ENCODE assay signal across 8 cellular contexts in the genomic region with DNA sequence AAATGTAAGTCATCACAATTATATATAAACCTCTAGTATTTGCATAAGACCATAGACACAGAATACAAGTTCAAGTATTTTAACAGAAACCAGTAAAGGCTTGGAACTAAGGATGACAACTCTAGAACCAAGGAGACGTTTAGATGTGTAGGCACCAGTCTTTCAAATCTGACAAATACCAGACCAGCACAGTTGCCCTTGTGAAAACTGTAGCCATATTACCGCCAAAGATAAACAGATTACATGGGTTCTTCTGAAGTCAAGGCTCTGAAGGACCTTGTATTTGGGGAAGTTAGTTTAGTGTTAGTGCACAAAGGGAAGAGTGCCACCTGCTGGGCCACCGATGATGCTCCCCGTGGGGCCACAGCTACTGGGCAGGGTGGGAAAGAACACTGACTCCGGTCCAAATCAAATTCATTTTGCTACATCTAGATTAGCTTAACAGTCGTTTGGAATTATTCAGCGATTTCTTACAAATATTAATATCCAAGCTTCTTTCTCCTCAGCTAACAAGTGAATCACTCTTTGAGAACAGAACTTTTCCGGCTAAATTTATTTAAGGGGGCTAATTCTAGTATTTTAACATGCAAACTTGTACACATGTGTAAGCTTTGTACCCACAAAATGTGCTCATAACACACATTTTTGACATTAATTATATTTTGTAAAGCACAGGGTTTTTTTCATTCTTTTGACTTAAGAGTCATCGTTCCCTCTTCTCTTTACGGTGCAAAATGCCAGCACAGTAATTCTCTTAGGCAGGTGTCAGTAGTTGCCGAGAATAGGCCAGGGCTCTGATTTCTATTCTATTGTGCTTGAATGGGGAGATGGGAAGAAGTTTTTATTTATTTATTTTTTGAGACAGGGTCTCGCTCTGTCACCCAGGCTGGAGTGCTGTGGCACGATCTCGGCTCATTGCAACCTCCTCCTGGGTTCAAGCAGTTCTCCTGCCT. TPM values are rescaled to one million over a fixed set of nuclear protein-coding genes. Genes with fewer than 3 reads are reported as not detected.
DNase-seq lines count a peak whose midpoint lies in the region; ATAC-seq and TF ChIP-seq lines count a peak whose summit lies in the region.

No MANE protein-coding gene starts in this region.

- peak; percentile 82 for DNase-seq in DMS53 treated with DMSO at 0.1 percent for 48 hours (lab: John Stamatoyannopoulos, UW; ENCODE audit: unreplicated experiment)
- DNase-seq in HuH-7 (ENCODE audit: low spot score): peak; percentile 49
- DNase-seq in OCI-LY7 (ENCODE audit: low spot score): peak; percentile 59
- DNase-seq in activated CD8-positive, alpha-beta memory T cell treated with anti-CD3 and anti-CD28 coated beads, Interleukin-2, amount 50 U/mL, for 48 hours: peak; percentile 83
- DNase-seq in stimulated activated naive CD8-positive, alpha-beta T cell treated with anti-CD3 and anti-CD28 coated beads, Interleukin-15, Interleukin-2, amounts not matched to agents 100 U/mL and 50 U/mL, for 24 hours: peak; percentile 80

- no peaks in the 10 kb centered on the region for H3K79me2 ChIP-seq in OCI-LY7 (ENCODE audit: insufficient read depth, low read depth, low read length)

- H3K4me3 Mint-ChIP-seq in nephron: no peak overlapping the region

- H3K27ac ChIP-seq in OCI-LY7 (ENCODE audit: low read depth, low read length, poor library complexity, severe bottlenecking): no peak overlapping the region

- H4K20me1 ChIP-seq in OCI-LY7 (ENCODE audit: insufficient read depth, low read length): no peaks in the 10 kb centered on the region

- H3K27ac Mint-ChIP-seq in nephron: no peak overlapping the region

- no peaks in the 10 kb centered on the region for H3K9me3 Mint-ChIP-seq in nephron

- no TSS peak for BruUV-seq in OCI-LY7 (replicated peaks; lab: Mats Ljungman, UMichigan)

- CTCF ChIA-PET in OCI-LY7 (lab: Charles Lee; ENCODE audit: unreplicated experiment): interaction anchor here (0.8 kb wide), 1 partner anchor 177 kb away, joined by 3 read pairs; no protein-coding TSS in a partner anchor

- no peak overlapping the region for H3K4me2 ChIP-seq in OCI-LY7 (ENCODE audit: low read length)

- no peaks in the 10 kb centered on the region for H3K4me1 Mint-ChIP-seq in nephron

- POLR2A ChIA-PET in OCI-LY7 (lab: Charles Lee): interaction anchor here (0.5 to 1.8 kb wide), 5 partner anchors 9 to 64 kb away, joined by 3 to 5 read pairs (median 3); no protein-coding TSS in a partner anchor

- H3K4me1 ChIP-seq in OCI-LY7 (ENCODE audit: insufficient read depth, low read length, poor library complexity, severe bottlenecking): no peaks in the 10 kb centered on the region

- TF ChIP-seq CTCF in OCI-LY7 (conservative IDR thresholded peaks at IDR 0.05; ENCODE audit: low read length) (peak; percentile 94), nephron (IDR thresholded peaks at IDR 0.05; ENCODE audit: unreplicated experiment in 3 of 3) (peak; percentile 53 to 75 (median 54))

- H3K9me3 ChIP-seq in OCI-LY7 (ENCODE audit: low read length): no peaks in the 10 kb centered on the region

- intact Hi-C loops in OCI-LY7 (cut with micrococcal nuclease; ENCODE audit: unreplicated experiment): loop anchor here (1.0 to 5.0 kb wide), 2 partner anchors 177 to 190 kb away; no protein-coding TSS in a partner anchor

- H3K36me3 ChIP-seq in OCI-LY7 (ENCODE audit: insufficient read depth, low read length): no peaks in the 10 kb centered on the region

- peaks cover 5% of the 10 kb centered on the region for H3K27me3 Mint-ChIP-seq in nephron (ENCODE audit: low read depth)

- H2AFZ ChIP-seq in OCI-LY7 (ENCODE audit: low read length): no peak overlapping the region

- H3K4me3 ChIP-seq in OCI-LY7 (ENCODE audit: low read depth, low read length, poor library complexity, severe bottlenecking): no peak overlapping the region

- H3K9me2 ChIP-seq in OCI-LY7 (ENCODE audit: insufficient read depth, low read length): no peaks in the 10 kb centered on the region

- H3K36me3 Mint-ChIP-seq in nephron (ENCODE audit: low read depth): no peaks in the 10 kb centered on the region

- ATAC-seq in GM21528 (IDR thresholded peaks at IDR 0.05; ENCODE audit: low FRiP score, unreplicated experiment) (peak; percentile 91), esophagus mucosa (peak; percentile 92)
- peak; percentile 98 for ATAC-seq in stimulated activated naive CD8-positive, alpha-beta T cell treated with anti-CD3 and anti-CD28 coated beads, Interleukin-15, Interleukin-2, amounts not matched to agents 100 U/mL and 50 U/mL, for 24 hours

RNA-seq across cellular contexts. Expression of gene NIBAN1, which starts 8.0 kb away (rescaled TPM):
- not detected in 2 replicates for total RNA-seq in OCI-LY7 (2014; rRNA removed; shearing (Covaris generic))
- not detected in 2 replicates for total RNA-seq in OCI-LY7 (2022)
- 27.5 TPM for total RNA-seq in esophagus mucosa

Comparison
In these comparisons a context has a peak if more than half of its experiments do, and no peak if none do; other contexts are left out.
1. RNA of gene NIBAN1, which starts 8.0 kb away (total RNA-seq): 27.5 TPM in esophagus mucosa (single experiment); not detected in OCI-LY7; every median in the first group is over 10 times any median in the second.
2. Peak in every context shown above with its lines, with median percentiles within 50 percentile points of each other: DNase-seq and ATAC-seq.